Comparison of ENCODE assay signal across 1 cellular context in genomic region chr1:30764939-30765582, GRCh38.
TF ChIP-seq lines count a peak whose summit lies in the region.

No MANE protein-coding gene starts in this region.

TF ChIP-seq in GM12878, 131 proteins besides CTCF, POLR2A, EP300 and RAD21 (continued from another document and continues in another):
- TF ChIP-seq BCLAF1 (IDR thresholded peaks at IDR 0.05) (no peak), ZNF274 (IDR thresholded peaks at IDR 0.05; ENCODE audit: insufficient read depth, insufficient read length) (no peak), USF2 (IDR thresholded peaks at IDR 0.05; ENCODE audit: borderline replicate concordance, low read depth, low read length) (no peak), MLLT1 (IDR thresholded peaks at IDR 0.05) (peak; percentile 48), TCF12 (IDR thresholded peaks at IDR 0.05; ENCODE audit: low read depth, low read length) (peak; percentile 94), SIX5 (IDR thresholded peaks at IDR 0.05; ENCODE audit: low read depth, low read length, severe bottlenecking) (no peak), YBX1 (IDR thresholded peaks at IDR 0.05) (no peak), CHD4 (IDR thresholded peaks at IDR 0.05) (no peak), LARP7 (IDR thresholded peaks at IDR 0.05) (peak; percentile 53; the same call in 1 of the 2 replicates), TCF3 (IDR thresholded peaks at IDR 0.05; ENCODE audit: borderline replicate concordance, insufficient read depth, low read depth, low read length) (peak; percentile 92), ATF7 (IDR thresholded peaks at IDR 0.05; ENCODE audit: low read depth) (peak; percentile 91), ZNF687 (IDR thresholded peaks at IDR 0.05) (no peak), RAD51 (IDR thresholded peaks at IDR 0.05) (peak; percentile 49; the same call in 1 of the 2 replicates), TARDBP (IDR thresholded peaks at IDR 0.05; ENCODE audit: borderline replicate concordance) (peak; percentile 51; the same call in 1 of the 2 replicates), SMC3 (IDR thresholded peaks at IDR 0.05; ENCODE audit: borderline replicate concordance, low read length) (no peak), DPF2 (IDR thresholded peaks at IDR 0.05) (peak; percentile 95), RUNX3 (IDR thresholded peaks at IDR 0.05; ENCODE audit: low read length) (no peak), PML (IDR thresholded peaks at IDR 0.05; ENCODE audit: low read length) (no peak), HDGF (IDR thresholded peaks at IDR 0.05) (0 out of 2 replicates have a peak, but pooled peaks have one; percentile 38), BCL3 (IDR thresholded peaks at IDR 0.05; ENCODE audit: borderline replicate concordance, insufficient read depth, low read depth, low read length, poor library complexity, severe bottlenecking) (peak; percentile 88), KAT2A (conservative IDR thresholded peaks at IDR 0.05; ENCODE audit: control insufficient read depth, low read depth, low read length) (no peak), CBFB (IDR thresholded peaks at IDR 0.05; ENCODE audit: low read depth) (peak; percentile 81), NR2C2 (IDR thresholded peaks at IDR 0.05; ENCODE audit: borderline replicate concordance, control insufficient read depth, insufficient read length, low read depth) (no peak), IRF4 (IDR thresholded peaks at IDR 0.05; ENCODE audit: low read depth, low read length) (peak; percentile 94), CEBPB (IDR thresholded peaks at IDR 0.05; ENCODE audit: borderline replicate concordance in 1 of 2, low read depth in 2 of 2, low read length in 2 of 2) (no peak), MYC (IDR thresholded peaks at IDR 0.05; ENCODE audit: insufficient read depth, insufficient read length, insufficient replicate concordance, low read length, severe bottlenecking) (no peak), FOXM1 (IDR thresholded peaks at IDR 0.05; ENCODE audit: low read depth, low read length) (no peak), CBX3 (IDR thresholded peaks at IDR 0.05; ENCODE audit: borderline replicate concordance, low read depth) (no peak), ZBTB33 (IDR thresholded peaks at IDR 0.05) (no peak), GATAD2B (conservative IDR thresholded peaks at IDR 0.05; ENCODE audit: low read depth) (0 out of 2 replicates have a peak, but pooled peaks have one; percentile 39), ELK1 (IDR thresholded peaks at IDR 0.05; ENCODE audit: low read depth, low read length) (no peak), BCL11A (IDR thresholded peaks at IDR 0.05; ENCODE audit: low read depth, low read length) (peak; percentile 94), E2F4 (IDR thresholded peaks at IDR 0.05; ENCODE audit: low read depth, low read length) (no peak), CEBPZ (IDR thresholded peaks at IDR 0.05; ENCODE audit: low read depth, low read length) (no peak), PAX5 (IDR thresholded peaks at IDR 0.05; ENCODE audit: borderline replicate concordance, low read depth, low read length) (peak; percentile 94), ETV6 (conservative IDR thresholded peaks at IDR 0.05 in 1 of 2, IDR thresholded peaks at IDR 0.05 in 1 of 2; ENCODE audit: borderline replicate concordance in 1 of 2, low read depth in 1 of 2) (peak in 1 of 2 experiments; percentile 66; a peak in 1 of 4 replicates), MTA3 (IDR thresholded peaks at IDR 0.05; ENCODE audit: borderline replicate concordance, low read length) (no peak)
